ENCODE assay signal across 34 cellular contexts in genomic region chr4:95469617-95470016, GRCh38.
"Had no signal": no experiment of that assay in that cellular context is flagged by ENCODE, and none has a peak within 500 bp of the region (broad histone marks: within the 10 kb centered on the region; RNA-seq: fewer than 3 reads in every experiment).

No MANE protein-coding gene starts in this region.

- H3K27ac ChIP-seq: KMS-11 had no signal

- H3K36me3 ChIP-seq: MG63 had no signal

- H3K4me2 ChIP-seq: KMS-11 had no signal

- H3K9ac ChIP-seq: KMS-11 had no signal

- H3K4me3 ChIP-seq: MG63 had no signal

- H3K9me3 ChIP-seq: MG63 had no signal

- H3K27me3 ChIP-seq: MG63 had no signal

- DNase-seq: Karpas-422, Kasumi-1, MG63, MM.1S, MV-4-11, NCI-H1048, NCI-H1092, NCI-H1092 treated with DMSO at 0.1 percent for 48 hours, NCI-H1105, NCI-H1105 treated with DMSO at 0.1 percent for 48 hours, NCI-H1417, NCI-H1417 treated with DMSO at 0.1 percent for 48 hours, NCI-H1436, NCI-H1436 treated with DMSO at 0.1 percent for 48 hours, NCI-H146, NCI-H1694, NCI-H1694 treated with DMSO at 0.1 percent for 48 hours, NCI-H187, NCI-H187 treated with DMSO at 0.1 percent for 48 hours, NCI-H1930, NCI-H2029, NCI-H2029 treated with DMSO at 0.1 percent for 48 hours, NCI-H2081, NCI-H2081 treated with DMSO at 0.1 percent for 48 hours, NCI-H2107, NCI-H2171, NCI-H2171 treated with DMSO at 0.1 percent for 48 hours, NCI-H2227 treated with DMSO at 0.1 percent for 48 hours, NCI-H226, NCI-H345, NCI-H446, NCI-H446 treated with DMSO at 0.1 percent for 48 hours, NCI-H510A had no signal
